Comparison of ENCODE assay signal across 14 cellular contexts in genomic region chr2:206488623-206489022, GRCh38. TPM values are rescaled to one million over a fixed set of nuclear protein-coding genes. Genes with fewer than 3 reads are reported as not detected.
DNase-seq lines count a peak whose midpoint lies in the region; ATAC-seq and TF ChIP-seq lines count a peak whose summit lies in the region.
"Had no signal": no experiment of that assay in that cellular context is flagged by ENCODE, and none has a peak within 500 bp of the region (broad histone marks: within the 10 kb centered on the region; RNA-seq: fewer than 3 reads in every experiment).

No MANE protein-coding gene starts in this region.

- H3K4me1 Mint-ChIP-seq in activated CD8-positive, alpha-beta T cell treated with anti-CD3 and anti-CD28 coated beads for 36 hours (ENCODE audit: low read depth) = no peaks in the 10 kb centered on the region
- peaks cover 5% of the 10 kb centered on the region for H3K4me1 Mint-ChIP-seq in activated CD8-positive, alpha-beta T cell treated with anti-CD3 and anti-CD28 coated beads, Interleukin-2, amount 10 ng/mL, durations not matched to agents 7 days and 5 days (ENCODE audit: low read depth)
- H3K4me1 Mint-ChIP-seq in activated CD4-positive, alpha-beta memory T cell treated with anti-CD3 and anti-CD28 coated beads, Interleukin-2, amount 10 ng/mL, durations not matched to agents 7 days and 5 days = peaks cover 11% of the 10 kb centered on the region
- no peaks in the 10 kb centered on the region for H3K4me1 Mint-ChIP-seq in stimulated activated effector memory CD8-positive, alpha-beta T cell treated with anti-CD3 and anti-CD28 coated beads, Interleukin-12 subunit alpha, Interleukin-12 subunit beta, amount 100 ng/mL, for 72 hours
- no peaks in the 10 kb centered on the region for H3K4me1 Mint-ChIP-seq in HFFc6 (ENCODE audit: low read depth)

- no peak overlapping the region for H3K27ac Mint-ChIP-seq in activated CD8-positive, alpha-beta T cell treated with anti-CD3 and anti-CD28 coated beads for 36 hours
- H3K27ac Mint-ChIP-seq in activated CD8-positive, alpha-beta T cell treated with anti-CD3 and anti-CD28 coated beads, Interleukin-2, amount 10 ng/mL, durations not matched to agents 7 days and 5 days = no peak overlapping the region
- H3K27ac Mint-ChIP-seq in activated CD4-positive, alpha-beta memory T cell treated with anti-CD3 and anti-CD28 coated beads, Interleukin-2, amount 10 ng/mL, durations not matched to agents 7 days and 5 days = no peak overlapping the region
- H3K27ac Mint-ChIP-seq in stimulated activated effector memory CD8-positive, alpha-beta T cell treated with anti-CD3 and anti-CD28 coated beads, Interleukin-12 subunit alpha, Interleukin-12 subunit beta, amount 100 ng/mL, for 72 hours = no peak overlapping the region
- H3K27ac Mint-ChIP-seq in HFFc6 = no peak overlapping the region

- DNase-seq in activated CD8-positive, alpha-beta T cell treated with anti-CD3 and anti-CD28 coated beads for 36 hours = peak; percentile 5
- DNase-seq in activated CD8-positive, alpha-beta T cell treated with anti-CD3 and anti-CD28 coated beads, Interleukin-2, amount 10 ng/mL, durations not matched to agents 7 days and 5 days = no peak
- DNase-seq in left ventricle myocardium superior = no peak
- DNase-seq in cardiac septum (ENCODE audit: low spot score) = no peak
- peak; percentile 19 for DNase-seq in activated CD4-positive, alpha-beta memory T cell treated with anti-CD3 and anti-CD28 coated beads, Interleukin-2, amount 10 ng/mL, durations not matched to agents 7 days and 5 days
- DNase-seq in stimulated activated effector memory CD8-positive, alpha-beta T cell treated with anti-CD3 and anti-CD28 coated beads, Interleukin-12 subunit alpha, Interleukin-12 subunit beta, amount 100 ng/mL, for 72 hours (ENCODE audit: low spot score in 2 of 2) = no peak
- DNase-seq in HFFc6 = no peak
- DNase-seq in NCI-H2196 treated with DMSO at 0.1 percent for 48 hours (lab: John Stamatoyannopoulos, UW; ENCODE audit: unreplicated experiment) = no peak
- DNase-seq: C1 segment of cervical spinal cord, H7, NCI-H1092, NCI-H446, NCI-H748 treated with DMSO at 0.1 percent for 48 hours, Peyer's patch had no signal

- no peaks in the 10 kb centered on the region for H3K9me3 Mint-ChIP-seq in activated CD8-positive, alpha-beta T cell treated with anti-CD3 and anti-CD28 coated beads for 36 hours
- H3K9me3 Mint-ChIP-seq in activated CD8-positive, alpha-beta T cell treated with anti-CD3 and anti-CD28 coated beads, Interleukin-2, amount 10 ng/mL, durations not matched to agents 7 days and 5 days (ENCODE audit: insufficient read depth) = no peaks in the 10 kb centered on the region
- H3K9me3 Mint-ChIP-seq in activated CD4-positive, alpha-beta memory T cell treated with anti-CD3 and anti-CD28 coated beads, Interleukin-2, amount 10 ng/mL, durations not matched to agents 7 days and 5 days = peaks cover 2% of the 10 kb centered on the region
- H3K9me3 Mint-ChIP-seq in stimulated activated effector memory CD8-positive, alpha-beta T cell treated with anti-CD3 and anti-CD28 coated beads, Interleukin-12 subunit alpha, Interleukin-12 subunit beta, amount 100 ng/mL, for 72 hours = peaks cover 4% of the 10 kb centered on the region
- H3K9me3 Mint-ChIP-seq in HFFc6 = peaks cover 46% of the 10 kb centered on the region

- H3K27me3 Mint-ChIP-seq in activated CD8-positive, alpha-beta T cell treated with anti-CD3 and anti-CD28 coated beads for 36 hours = peaks cover 2% of the 10 kb centered on the region
- H3K27me3 Mint-ChIP-seq in activated CD8-positive, alpha-beta T cell treated with anti-CD3 and anti-CD28 coated beads, Interleukin-2, amount 10 ng/mL, durations not matched to agents 7 days and 5 days (ENCODE audit: low read depth) = no peaks in the 10 kb centered on the region
- peaks cover 3% of the 10 kb centered on the region for H3K27me3 Mint-ChIP-seq in activated CD4-positive, alpha-beta memory T cell treated with anti-CD3 and anti-CD28 coated beads, Interleukin-2, amount 10 ng/mL, durations not matched to agents 7 days and 5 days
- H3K27me3 Mint-ChIP-seq in HFFc6 (ENCODE audit: insufficient read depth) = no peaks in the 10 kb centered on the region

- POLR2A ChIA-PET in activated CD8-positive, alpha-beta T cell treated with anti-CD3 and anti-CD28 coated beads for 36 hours (lab: Charles Lee) = interaction anchor here (0.6 kb wide), 1 partner anchor 756 kb away, joined by 5 read pairs; no protein-coding TSS in a partner anchor
- POLR2A ChIA-PET in activated CD8-positive, alpha-beta T cell treated with anti-CD3 and anti-CD28 coated beads, Interleukin-2, amount 10 ng/mL, durations not matched to agents 7 days and 5 days (lab: Charles Lee) = interaction anchor here (0.6 kb wide), 1 partner anchor 942 kb away, joined by 5 read pairs; no protein-coding TSS in a partner anchor
- POLR2A ChIA-PET in activated CD4-positive, alpha-beta memory T cell treated with anti-CD3 and anti-CD28 coated beads, Interleukin-2, amount 10 ng/mL, durations not matched to agents 7 days and 5 days (lab: Charles Lee) = no interaction called here

- H3K4me3 Mint-ChIP-seq in activated CD8-positive, alpha-beta T cell treated with anti-CD3 and anti-CD28 coated beads for 36 hours = no peak overlapping the region
- no peak overlapping the region for H3K4me3 Mint-ChIP-seq in activated CD8-positive, alpha-beta T cell treated with anti-CD3 and anti-CD28 coated beads, Interleukin-2, amount 10 ng/mL, durations not matched to agents 7 days and 5 days
- no peak overlapping the region for H3K4me3 Mint-ChIP-seq in activated CD4-positive, alpha-beta memory T cell treated with anti-CD3 and anti-CD28 coated beads, Interleukin-2, amount 10 ng/mL, durations not matched to agents 7 days and 5 days
- no peak overlapping the region for H3K4me3 Mint-ChIP-seq in stimulated activated effector memory CD8-positive, alpha-beta T cell treated with anti-CD3 and anti-CD28 coated beads, Interleukin-12 subunit alpha, Interleukin-12 subunit beta, amount 100 ng/mL, for 72 hours
- H3K4me3 Mint-ChIP-seq in HFFc6 = no peak overlapping the region

- TF ChIP-seq CTCF in activated CD8-positive, alpha-beta T cell treated with anti-CD3 and anti-CD28 coated beads for 36 hours (IDR thresholded peaks at IDR 0.05) = no peak
- no peak for TF ChIP-seq CTCF in HFFc6 (IDR thresholded peaks at IDR 0.05)

- peak; percentile 53 for ATAC-seq in activated CD8-positive, alpha-beta T cell treated with anti-CD3 and anti-CD28 coated beads for 36 hours
- ATAC-seq in activated CD8-positive, alpha-beta T cell treated with anti-CD3 and anti-CD28 coated beads, Interleukin-2, amount 10 ng/mL, durations not matched to agents 7 days and 5 days = no peak
- ATAC-seq in left ventricle myocardium superior = peak; percentile 45
- peak; percentile 44 for ATAC-seq in stimulated activated effector memory CD8-positive, alpha-beta T cell treated with anti-CD3 and anti-CD28 coated beads, Interleukin-12 subunit alpha, Interleukin-12 subunit beta, amount 100 ng/mL, for 72 hours

- CTCF ChIA-PET in activated CD8-positive, alpha-beta T cell treated with anti-CD3 and anti-CD28 coated beads for 36 hours (lab: Charles Lee) = no interaction called here
- CTCF ChIA-PET in activated CD8-positive, alpha-beta T cell treated with anti-CD3 and anti-CD28 coated beads, Interleukin-2, amount 10 ng/mL, durations not matched to agents 7 days and 5 days (lab: Charles Lee) = no interaction called here
- CTCF ChIA-PET in activated CD4-positive, alpha-beta memory T cell treated with anti-CD3 and anti-CD28 coated beads, Interleukin-2, amount 10 ng/mL, durations not matched to agents 7 days and 5 days (lab: Charles Lee) = no interaction called here

- intact Hi-C loops in activated CD8-positive, alpha-beta T cell treated with anti-CD3 and anti-CD28 coated beads for 36 hours (cut with micrococcal nuclease) = no loop called here
- intact Hi-C loops in left ventricle myocardium superior (cut with micrococcal nuclease) (no loop called here), cardiac septum (cut with DNase I) (no loop called here)

- H3K36me3 Mint-ChIP-seq in activated CD8-positive, alpha-beta T cell treated with anti-CD3 and anti-CD28 coated beads for 36 hours (ENCODE audit: low read depth) = no peaks in the 10 kb centered on the region
- no peaks in the 10 kb centered on the region for H3K36me3 Mint-ChIP-seq in activated CD8-positive, alpha-beta T cell treated with anti-CD3 and anti-CD28 coated beads, Interleukin-2, amount 10 ng/mL, durations not matched to agents 7 days and 5 days (ENCODE audit: low read depth)
- no peaks in the 10 kb centered on the region for H3K36me3 Mint-ChIP-seq in activated CD4-positive, alpha-beta memory T cell treated with anti-CD3 and anti-CD28 coated beads, Interleukin-2, amount 10 ng/mL, durations not matched to agents 7 days and 5 days (ENCODE audit: low read depth)
- H3K36me3 Mint-ChIP-seq in stimulated activated effector memory CD8-positive, alpha-beta T cell treated with anti-CD3 and anti-CD28 coated beads, Interleukin-12 subunit alpha, Interleukin-12 subunit beta, amount 100 ng/mL, for 72 hours = no peaks in the 10 kb centered on the region
- no peaks in the 10 kb centered on the region; the same call in 1 of the 2 replicates for H3K36me3 Mint-ChIP-seq in HFFc6 (ENCODE audit: low read depth)

RNA-seq across cellular contexts. Expression of gene ADAM23, which starts 45.3 kb away (rescaled TPM):
- total RNA-seq in activated CD8-positive, alpha-beta T cell treated with anti-CD3 and anti-CD28 coated beads for 36 hours = under 1 TPM; 0.07 to 0.54 TPM
- not detected for total RNA-seq in activated CD8-positive, alpha-beta T cell treated with anti-CD3 and anti-CD28 coated beads, Interleukin-2, amount 10 ng/mL, durations not matched to agents 7 days and 5 days
- total RNA-seq in left ventricle myocardium superior = 68.8 TPM
- total RNA-seq in cardiac septum = 78.7 TPM
- under 1 TPM; 0.85 to 0.98 TPM for total RNA-seq in activated CD4-positive, alpha-beta memory T cell treated with anti-CD3 and anti-CD28 coated beads, Interleukin-2, amount 10 ng/mL, durations not matched to agents 7 days and 5 days
- 1 to 10 TPM in 4 of 6 experiments, under 1 TPM in 2; 0.47 to 2.6 (median 1.2) TPM for total RNA-seq in HFFc6 (2021; fragmentation: NEBNext Ultra II Directional; extraction: Animal tissue kit (Norgen Biotek cat#: 25700))

Comparison
In these comparisons a context has a peak if more than half of its experiments do, and no peak if none do; other contexts are left out.
1. DNase-seq: peak in activated CD8-positive, alpha-beta T cell treated with anti-CD3 and anti-CD28 coated beads for 36 hours (single experiment) and activated CD4-positive, alpha-beta memory T cell treated with anti-CD3 and anti-CD28 coated beads, Interleukin-2, amount 10 ng/mL, durations not matched to agents 7 days and 5 days (single experiment); none in activated CD8-positive, alpha-beta T cell treated with anti-CD3 and anti-CD28 coated beads, Interleukin-2, amount 10 ng/mL, durations not matched to agents 7 days and 5 days (single experiment), left ventricle myocardium superior (single experiment), cardiac septum (single experiment), stimulated activated effector memory CD8-positive, alpha-beta T cell treated with anti-CD3 and anti-CD28 coated beads, Interleukin-12 subunit alpha, Interleukin-12 subunit beta, amount 100 ng/mL, for 72 hours (0 of 2), HFFc6 (single experiment) and NCI-H2196 treated with DMSO at 0.1 percent for 48 hours (single experiment).
2. RNA of gene ADAM23, which starts 45.3 kb away (total RNA-seq): 78.7 TPM in cardiac septum (single experiment) and 68.8 TPM in left ventricle myocardium superior (single experiment); 0.47 to 2.6 TPM in HFFc6, 0.85 to 0.98 TPM in activated CD4-positive, alpha-beta memory T cell treated with anti-CD3 and anti-CD28 coated beads, Interleukin-2, amount 10 ng/mL, durations not matched to agents 7 days and 5 days, 0.07 to 0.54 TPM in activated CD8-positive, alpha-beta T cell treated with anti-CD3 and anti-CD28 coated beads for 36 hours and not detected in activated CD8-positive, alpha-beta T cell treated with anti-CD3 and anti-CD28 coated beads, Interleukin-2, amount 10 ng/mL, durations not matched to agents 7 days and 5 days; every median in the first group is over 10 times any median in the second.